2 cellular contexts compared by ENCODE assay signal in genomic region chr7:107754642-107755041, GRCh38.
TF ChIP-seq lines count a peak whose summit lies in the region.

No MANE protein-coding gene starts in this region.

TF ChIP-seq in SK-N-SH, 30 proteins besides CTCF, POLR2A, EP300 and RAD21 (continued from another document):
- TF ChIP-seq GABPA (IDR thresholded peaks at IDR 0.05; ENCODE audit: low read depth): no peak
- TF ChIP-seq PBX3 (IDR thresholded peaks at IDR 0.05): no peak
- no peak for TF ChIP-seq RCOR1 (IDR thresholded peaks at IDR 0.05; ENCODE audit: low read length)
- no peak for TF ChIP-seq YY1 (IDR thresholded peaks at IDR 0.05; ENCODE audit: low read depth)
- no peak for TF ChIP-seq SIN3A (IDR thresholded peaks at IDR 0.05; ENCODE audit: borderline replicate concordance, low read depth, low read length)
- no peak for TF ChIP-seq EZH2phosphoT487 (IDR thresholded peaks at IDR 0.05; ENCODE audit: borderline replicate concordance, low read depth)
- TF ChIP-seq FOSL2 (IDR thresholded peaks at IDR 0.05; ENCODE audit: borderline replicate concordance, low read depth): no peak
- no peak for TF ChIP-seq RXRA (IDR thresholded peaks at IDR 0.05; ENCODE audit: borderline replicate concordance, low read depth)
- no peak for TF ChIP-seq USF1 (IDR thresholded peaks at IDR 0.05; ENCODE audit: borderline replicate concordance, low read depth)
- TF ChIP-seq ZBTB33 (IDR thresholded peaks at IDR 0.05; ENCODE audit: borderline replicate concordance, low read depth): no peak
- no peak for TF ChIP-seq MXI1 (IDR thresholded peaks at IDR 0.05; ENCODE audit: low read depth, low read length)
- TF ChIP-seq CHD2 (IDR thresholded peaks at IDR 0.05; ENCODE audit: low read length, partially characterized antibody): no peak
- no peak for TF ChIP-seq RFX5 (IDR thresholded peaks at IDR 0.05; ENCODE audit: low read length)
- no peak for TF ChIP-seq USF2 (IDR thresholded peaks at IDR 0.05; ENCODE audit: borderline replicate concordance, low read depth, low read length)
- no peak for TF ChIP-seq IRF3 (IDR thresholded peaks at IDR 0.05; ENCODE audit: low read depth, low read length)
- TF ChIP-seq ELF1 (IDR thresholded peaks at IDR 0.05): no peak
- no peak for TF ChIP-seq TEAD4 (IDR thresholded peaks at IDR 0.05; ENCODE audit: borderline replicate concordance, insufficient read depth)
- TF ChIP-seq MEF2A (IDR thresholded peaks at IDR 0.05; ENCODE audit: borderline replicate concordance, low read depth): no peak

TF ChIP-seq in SK-N-SH treated with all-trans-retinoic acid at 6 μM for 48 hours, 23 proteins besides CTCF, POLR2A, EP300 and RAD21 (continued from another document):
- TF ChIP-seq ZC3H10 (CRISPR knock-in tag; IDR thresholded peaks at IDR 0.05) (no peak), CSDC2 (CRISPR knock-in tag; IDR thresholded peaks at IDR 0.05) (no peak), TOX (CRISPR knock-in tag; IDR thresholded peaks at IDR 0.05; ENCODE audit: borderline replicate concordance) (no peak), RARB (CRISPR knock-in tag; IDR thresholded peaks at IDR 0.05) (no peak), ZNF565 (CRISPR knock-in tag; conservative IDR thresholded peaks at IDR 0.05; ENCODE audit: low read depth) (no peak), ZFP30 (CRISPR knock-in tag; IDR thresholded peaks at IDR 0.05) (no peak), ARNTL (CRISPR knock-in tag; IDR thresholded peaks at IDR 0.05; ENCODE audit: borderline replicate concordance, low read depth) (no peak)
TF ChIP-seq in SK-N-SH treated with all-trans-retinoic acid at 6 μM for 48 hours: peak in this region for 0.
